Comparison of ENCODE assay signal across 1 cellular context in genomic region chr9:70954126-70954525, GRCh38.
TF ChIP-seq lines count a peak whose summit lies in the region.

No MANE protein-coding gene starts in this region.

TF ChIP-seq in WTC11, 78 proteins besides CTCF, POLR2A, EP300 and RAD21 (continued from another document):
- no peak for TF ChIP-seq ATF6 (CRISPR knock-in tag; IDR thresholded peaks at IDR 0.05)
- no peak for TF ChIP-seq FOXP4 (CRISPR knock-in tag; IDR thresholded peaks at IDR 0.05)
